In genomic region chr6:84860954-84861353, GRCh38 we compare ENCODE assay signal across 15 cellular contexts.
DNase-seq lines count a peak whose midpoint lies in the region; ATAC-seq and TF ChIP-seq lines count a peak whose summit lies in the region.
"Had no signal": no experiment of that assay in that cellular context is flagged by ENCODE, and none has a peak within 500 bp of the region (broad histone marks: within the 10 kb centered on the region; RNA-seq: fewer than 3 reads in every experiment).

No MANE protein-coding gene starts in this region.

- ATAC-seq in GM18519 (IDR thresholded peaks at IDR 0.05; ENCODE audit: low FRiP score, unreplicated experiment) (no peak), HG03342 (IDR thresholded peaks at IDR 0.05; ENCODE audit: unreplicated experiment) (no peak)
- ATAC-seq: GM23338 had no signal

- no peaks in the 10 kb centered on the region for H3K36me3 ChIP-seq in brain microvascular endothelial cell (replicated peaks)
- no peaks in the 10 kb centered on the region for H3K36me3 ChIP-seq in MM.1S (replicated peaks; ENCODE audit: insufficient read depth, low read length)
- H3K36me3 ChIP-seq: BLaER1 had no signal

- no peaks in the 10 kb centered on the region for H3K4me1 ChIP-seq in MM.1S (ENCODE audit: low read length)
- H3K4me1 ChIP-seq: BLaER1 had no signal

- no peaks in the 10 kb centered on the region for H4K20me1 ChIP-seq in MM.1S (ENCODE audit: insufficient read depth, low read length)
- H4K20me1 ChIP-seq: BLaER1 had no signal

- peak; percentile 48 for DNase-seq in LHCN-M2 (ENCODE audit: low read depth)
- peak; percentile 48 for DNase-seq in brain microvascular endothelial cell
- DNase-seq in foreskin fibroblast = peak; percentile 64 to 80
- DNase-seq in stromal cell of bone marrow (ENCODE audit: low read depth) = peak; percentile 44
- DNase-seq in MM.1S = no peak
- DNase-seq: 8988T; CD4-positive, alpha-beta memory T cell; DMS153; DMS79; GDM1; HCEC 1CT had no signal

- H3K27me3 ChIP-seq in brain microvascular endothelial cell (replicated peaks) (no peaks in the 10 kb centered on the region), MM.1S (replicated peaks; ENCODE audit: insufficient read depth, low read length) (no peaks in the 10 kb centered on the region)
- H3K27me3 ChIP-seq: BLaER1 had no signal

- H3K9me2 ChIP-seq in MM.1S (replicated peaks; ENCODE audit: insufficient read depth, low read length) = no peaks in the 10 kb centered on the region

- no peaks in the 10 kb centered on the region for H3F3A ChIP-seq in MM.1S (ENCODE audit: insufficient read depth, low read length)

- H3K27ac ChIP-seq in brain microvascular endothelial cell = no peak overlapping the region
- H3K27ac ChIP-seq in MM.1S (ENCODE audit: low read length) = no peak overlapping the region
- H3K27ac ChIP-seq: BLaER1 had no signal

- no peaks in the 10 kb centered on the region for H3K79me2 ChIP-seq in MM.1S (ENCODE audit: low read length)

- no peak overlapping the region for H3K4me2 ChIP-seq in MM.1S (ENCODE audit: low read depth, low read length)
- H3K4me2 ChIP-seq: BLaER1, GM23338 had no signal

- no peak overlapping the region for H3K4me3 ChIP-seq in brain microvascular endothelial cell (ENCODE audit: low read depth, low read length)
- H3K4me3 ChIP-seq in foreskin fibroblast (ENCODE audit: low read depth in 1 of 2, low read length in 2 of 2) = no peak overlapping the region
- H3K4me3 ChIP-seq in MM.1S (ENCODE audit: low read length) = no peak overlapping the region
- H3K4me3 ChIP-seq: BLaER1, GM23338 had no signal

- no peak for TF ChIP-seq CTCF in brain microvascular endothelial cell (IDR thresholded peaks at IDR 0.05; ENCODE audit: low read depth, low read length, missing control alignments)
- TF ChIP-seq CTCF in foreskin fibroblast (IDR thresholded peaks at IDR 0.05; ENCODE audit: low read depth, low read length) = no peak
- TF ChIP-seq CTCF in MM.1S (IDR thresholded peaks at IDR 0.05; ENCODE audit: low read length) = no peak

- no peaks in the 10 kb centered on the region for H3K9me3 ChIP-seq in MM.1S (replicated peaks; ENCODE audit: insufficient read depth, low read length)
- H3K9me3 ChIP-seq: BLaER1 had no signal

- H3K9ac ChIP-seq in MM.1S (ENCODE audit: low read length) = no peak overlapping the region
- H3K9ac ChIP-seq: BLaER1 had no signal

- H2AFZ ChIP-seq in MM.1S (ENCODE audit: low read length) = no peak overlapping the region
- H2AFZ ChIP-seq: GM23338 had no signal

- in situ Hi-C loops in brain microvascular endothelial cell (cut with HindIII; ENCODE audit: low pct_ligation_motif_present, low sequenced_read_pairs) = no loop called here
